In genomic region chr9:92986175-92987110, GRCh38 we compare ENCODE assay signal across 8 cellular contexts. TPM values are rescaled to one million over a fixed set of nuclear protein-coding genes. Genes with fewer than 3 reads are reported as not detected.
DNase-seq lines count a peak whose midpoint lies in the region; ATAC-seq and TF ChIP-seq lines count a peak whose summit lies in the region.

No MANE protein-coding gene starts in this region.

- TF ChIP-seq RAD21 in liver (IDR thresholded peaks at IDR 0.05), result peak; percentile 45 to 70

- DNase-seq in GM10266 (ENCODE audit: extremely low spot score), result no peak
- peak; percentile 56 for DNase-seq in NCI-H345 treated with DMSO at 0.1 percent for 48 hours (lab: John Stamatoyannopoulos, UW; ENCODE audit: unreplicated experiment)
- DNase-seq in activated naive CD4-positive, alpha-beta T cell treated with anti-CD3 and anti-CD28 coated beads, Interleukin-2, amount 50 U/mL, for 72 hours (ENCODE audit: low spot score in 2 of 2), result no peak
- DNase-seq in cerebellar nuclear complex (lab: John Stamatoyannopoulos, UW), result no peak
- DNase-seq in NCI-H1048 (lab: John Stamatoyannopoulos, UW), result no peak
- DNase-seq in NOMO-1 treated with dmso at 0.1 percent for 144 hours (lab: John Stamatoyannopoulos, UW; ENCODE audit: unreplicated experiment), result no peak

- peaks cover 13 to 23% of the 10 kb centered on the region in 2 donors for H3K9me3 Mint-ChIP-seq in activated naive CD4-positive, alpha-beta T cell treated with anti-CD3 and anti-CD28 coated beads, Interleukin-2, amount 50 U/mL, for 72 hours

- no peaks in the 10 kb centered on the region for H3K4me1 ChIP-seq in liver (ENCODE audit: control insufficient read depth in 4 of 4, insufficient read depth in 4 of 4, low read length in 3 of 4)

- no peaks in the 10 kb centered on the region for H3K9me3 ChIP-seq in liver (ENCODE audit: control insufficient read depth in 4 of 4, low read length in 3 of 4)

- H3K36me3 ChIP-seq in liver (ENCODE audit: control insufficient read depth in 4 of 4, insufficient read depth in 3 of 4, low read depth in 1 of 4, low read length in 3 of 4), result peaks cover 0 to 2% (median 0%) of the 10 kb centered on the region in 4 donors

- no peak overlapping the region for H3K27ac ChIP-seq in liver (ENCODE audit: low read depth in 1 of 2, low read length in 2 of 2)

- WGBS in liver, result 85% methylated on average over 6 of the region's 6 CpGs

- no peak overlapping the region for H3K9ac ChIP-seq in liver (ENCODE audit: low read depth in 1 of 2, low read length in 2 of 2)

- no peak overlapping the region for H3K4me3 ChIP-seq in liver (ENCODE audit: low read depth in 1 of 3, low read length in 3 of 3)

- peak overlapping the region; percentile 61 to 98 for H3K27ac Mint-ChIP-seq in activated naive CD4-positive, alpha-beta T cell treated with anti-CD3 and anti-CD28 coated beads, Interleukin-2, amount 50 U/mL, for 72 hours

- no peaks in the 10 kb centered on the region for H3K27me3 ChIP-seq in liver (ENCODE audit: control insufficient read depth in 4 of 4, insufficient read depth in 4 of 4, low read length in 3 of 4)

- H3K36me3 Mint-ChIP-seq in activated naive CD4-positive, alpha-beta T cell treated with anti-CD3 and anti-CD28 coated beads, Interleukin-2, amount 50 U/mL, for 72 hours, result peaks cover 62 to 89% of the 10 kb centered on the region in 2 donors

- TF ChIP-seq CTCF in GM10266 (IDR thresholded peaks at IDR 0.05; ENCODE audit: control insufficient read depth, insufficient read depth, low read depth, missing control alignments) (peak; percentile 41), liver (IDR thresholded peaks at IDR 0.05; ENCODE audit: low read depth, low read length, missing input control) (peak; percentile 33)

- ATAC-seq in activated naive CD4-positive, alpha-beta T cell treated with anti-CD3 and anti-CD28 coated beads, Interleukin-2, amount 50 U/mL, for 72 hours, result peak in 1 of 2 donors; percentile 7
- no peak for ATAC-seq in HG02870 (IDR thresholded peaks at IDR 0.05; ENCODE audit: unreplicated experiment)

TF ChIP-seq in liver, 16 proteins besides CTCF, POLR2A, EP300 and RAD21:
- TF ChIP-seq FOXA1 (IDR thresholded peaks at IDR 0.05) (no peak), TAF1 (conservative IDR thresholded peaks at IDR 0.05) (no peak), SP1 (IDR thresholded peaks at IDR 0.05) (no peak), YY1 (IDR thresholded peaks at IDR 0.05) (no peak), GABPA (IDR thresholded peaks at IDR 0.05 in 1 of 2, conservative IDR thresholded peaks at IDR 0.05 in 1 of 2) (no peak), ZBTB33 (IDR thresholded peaks at IDR 0.05) (no peak), RXRA (IDR thresholded peaks at IDR 0.05) (no peak), NR2F2 (IDR thresholded peaks at IDR 0.05) (no peak), EGR1 (IDR thresholded peaks at IDR 0.05; ENCODE audit: low read depth in 2 of 2) (no peak), HNF4A (conservative IDR thresholded peaks at IDR 0.05) (no peak), REST (IDR thresholded peaks at IDR 0.05) (no peak), MAX (IDR thresholded peaks at IDR 0.05) (no peak)

RNA-seq across cellular contexts. Expression of gene FGD3, which starts 39.1 kb away (rescaled TPM):
- 10 to 100 TPM; 49.7 to 61.0 TPM for total RNA-seq in activated naive CD4-positive, alpha-beta T cell treated with anti-CD3 and anti-CD28 coated beads, Interleukin-2, amount 50 U/mL, for 72 hours
- 1 to 10 TPM; 5.5 to 6.2 TPM for total RNA-seq in liver
- polyA plus RNA-seq in liver, result 1 to 10 TPM; 1.6 to 1.7 TPM

Comparison
In these comparisons a context has a peak if more than half of its experiments do, and no peak if none do; other contexts are left out.
1. RNA of gene FGD3, which starts 39.1 kb away (total RNA-seq): 49.7 to 61.0 TPM in activated naive CD4-positive, alpha-beta T cell treated with anti-CD3 and anti-CD28 coated beads, Interleukin-2, amount 50 U/mL, for 72 hours; 5.5 to 6.2 TPM in liver; every median in the first group is over 4 times any median in the second.